Comparison of ENCODE assay signal across 16 cellular contexts in genomic region chr7:152093717-152094116, GRCh38.
"Had no signal": no experiment of that assay in that cellular context is flagged by ENCODE, and none has a peak within 500 bp of the region (broad histone marks: within the 10 kb centered on the region; RNA-seq: fewer than 3 reads in every experiment).

No MANE protein-coding gene starts in this region.

- H3K27ac ChIP-seq: esophagus muscularis mucosa, heart right ventricle, ovary, stomach, thoracic aorta, transverse colon had no signal

- H3K36me3 ChIP-seq: ovary, thoracic aorta, transverse colon had no signal

- DNase-seq: effector memory CD4-positive, alpha-beta T cell; heart right ventricle; hypothalamus; left cardiac atrium; mesendoderm; naive thymus-derived CD4-positive, alpha-beta T cell; ovary; right cardiac atrium; small intestine; stimulated activated CD4-positive, alpha-beta T cell treated with anti-CD3 and anti-CD28 coated beads, Interleukin-12 subunit alpha, Interleukin-12 subunit beta, amount 100 ng/mL, for 4 hours; stimulated activated naive CD4-positive, alpha-beta T cell; stomach; substantia nigra; transverse colon had no signal

- H3K4me3 ChIP-seq: esophagus muscularis mucosa, heart right ventricle, ovary, stomach, thoracic aorta, transverse colon had no signal

- H3K27me3 Mint-ChIP-seq: naive thymus-derived CD4-positive, alpha-beta T cell had no signal

- H3K27me3 ChIP-seq: esophagus muscularis mucosa, heart right ventricle, ovary, stomach, transverse colon had no signal

- H3K4me3 Mint-ChIP-seq: naive thymus-derived CD4-positive, alpha-beta T cell had no signal

- H3K4me1 ChIP-seq: esophagus muscularis mucosa, heart right ventricle, stomach, transverse colon had no signal

- H3K27ac Mint-ChIP-seq: naive thymus-derived CD4-positive, alpha-beta T cell had no signal
